Comparison of ENCODE assay signal across 22 cellular contexts in the genomic region with DNA sequence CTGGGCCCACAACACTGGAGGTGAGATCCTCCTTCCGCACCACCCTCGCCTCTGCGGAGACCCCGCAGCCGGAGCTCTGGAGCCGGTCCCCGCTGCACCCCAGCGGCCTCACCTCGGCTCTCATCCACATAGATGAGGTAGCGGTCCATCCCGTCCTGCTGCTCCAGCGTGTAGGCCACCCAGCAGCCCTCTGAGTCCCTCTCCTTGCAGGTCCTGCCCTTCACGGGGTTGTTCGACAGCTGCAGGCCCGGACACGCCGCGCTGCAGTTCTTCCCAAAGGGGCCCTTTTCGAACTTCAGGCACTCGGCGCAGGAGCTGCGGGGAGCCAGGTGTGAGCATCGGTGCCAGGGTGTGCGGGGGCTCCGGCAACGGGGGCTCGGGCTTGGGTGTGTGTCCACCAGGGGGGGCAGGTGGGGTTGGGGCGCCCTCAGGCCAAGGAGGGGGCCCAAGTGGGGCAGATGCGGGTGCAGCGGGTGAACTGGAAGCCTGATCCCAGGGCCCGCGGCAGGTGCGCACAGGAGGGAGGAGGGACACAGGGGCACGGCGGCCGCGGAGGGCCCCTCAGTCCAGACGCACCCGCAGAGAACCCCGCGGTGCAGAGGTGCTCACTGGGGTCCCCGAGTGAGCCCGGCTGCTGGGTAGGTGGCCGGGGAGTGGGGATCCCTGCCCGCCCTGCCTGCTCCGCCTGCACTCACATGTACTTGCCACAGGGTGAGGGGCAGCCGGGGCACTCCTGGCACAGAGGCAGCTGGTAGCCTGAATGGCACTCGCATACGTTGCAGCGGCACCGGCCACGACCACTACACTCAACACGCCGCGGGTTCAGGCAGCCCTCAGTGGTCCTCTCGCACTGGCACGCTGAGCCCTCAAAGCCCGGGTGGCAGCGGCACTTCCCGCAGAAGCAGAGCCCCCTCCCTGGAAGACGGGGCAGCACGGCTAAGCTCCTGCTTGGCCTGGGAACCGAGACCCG. TPM values are rescaled to one million over a fixed set of nuclear protein-coding genes. Genes with fewer than 3 reads are reported as not detected.
DNase-seq lines count a peak whose midpoint lies in the region; TF ChIP-seq lines count a peak whose summit lies in the region.
"Had no signal": no experiment of that assay in that cellular context is flagged by ENCODE, and none has a peak within 500 bp of the region (broad histone marks: within the 10 kb centered on the region; RNA-seq: fewer than 3 reads in every experiment).

No MANE protein-coding gene starts in this region.

- H2AFZ ChIP-seq in osteoblast (ENCODE audit: low read length), result no peak overlapping the region

- no peaks in the 10 kb centered on the region for H4K20me1 ChIP-seq in osteoblast (ENCODE audit: insufficient read depth, low read length)

- H3K36me3 ChIP-seq in left ventricle myocardium inferior (no peaks in the 10 kb centered on the region), osteoblast (ENCODE audit: insufficient read depth, low read length) (no peaks in the 10 kb centered on the region), tibial artery (no peaks in the 10 kb centered on the region)

- TF ChIP-seq CTCF in HFFc6 (IDR thresholded peaks at IDR 0.05), result peak; percentile 24
- no peak for TF ChIP-seq CTCF in left ventricle myocardium inferior (IDR thresholded peaks at IDR 0.05; ENCODE audit: borderline replicate concordance)
- TF ChIP-seq CTCF in osteoblast (IDR thresholded peaks at IDR 0.05; ENCODE audit: extremely low read depth, low read depth, low read length), result no peak
- TF ChIP-seq CTCF in tibial artery (IDR thresholded peaks at IDR 0.05), result no peak

- no peaks in the 10 kb centered on the region for H3K79me2 ChIP-seq in osteoblast (ENCODE audit: insufficient read depth, low read length)

- H3K36me3 Mint-ChIP-seq in activated naive CD4-positive, alpha-beta T cell treated with anti-CD3 and anti-CD28 coated beads, Interleukin-2, amount 10 ng/mL, durations not matched to agents 7 days and 5 days, result peaks cover 37% of the 10 kb centered on the region
- H3K36me3 Mint-ChIP-seq in HFFc6 (ENCODE audit: low read depth), result no peaks in the 10 kb centered on the region

- CTCF ChIA-PET in activated naive CD4-positive, alpha-beta T cell treated with anti-CD3 and anti-CD28 coated beads, Interleukin-2, amount 10 ng/mL, durations not matched to agents 7 days and 5 days (lab: Charles Lee), result no interaction called here

- H3K4me1 ChIP-seq in left ventricle myocardium inferior (no peaks in the 10 kb centered on the region), osteoblast (ENCODE audit: insufficient read depth, low read length) (no peaks in the 10 kb centered on the region), tibial artery (peaks cover 0 to 8% (median 0%) of the 10 kb centered on the region in 4 donors)

- H3K4me3 Mint-ChIP-seq in activated naive CD4-positive, alpha-beta T cell treated with anti-CD3 and anti-CD28 coated beads, Interleukin-2, amount 10 ng/mL, durations not matched to agents 7 days and 5 days, result peak overlapping the region; percentile 5
- no peak overlapping the region for H3K4me3 Mint-ChIP-seq in HFFc6
- H3K4me3 Mint-ChIP-seq: H9 had no signal

- in situ Hi-C loops in ACHN (cut with HindIII; ENCODE audit: low pct_ligation_motif_present, low pct_unique_long_range_greater_than_20kb, low sequenced_read_pairs), result no loop called here

- H3K9me3 ChIP-seq in left ventricle myocardium inferior (replicated peaks) (no peaks in the 10 kb centered on the region), osteoblast (ENCODE audit: low read depth, low read length) (no peaks in the 10 kb centered on the region), tibial artery (no peaks in the 10 kb centered on the region)

- H3K27ac ChIP-seq in left ventricle myocardium inferior (replicated peaks) (no peak overlapping the region), osteoblast (ENCODE audit: low read depth, low read length) (no peak overlapping the region), tibial artery (no peak overlapping the region)

- no peak overlapping the region for H3K4me2 ChIP-seq in osteoblast (ENCODE audit: insufficient read depth, low read length)

- H3K27ac Mint-ChIP-seq in activated naive CD4-positive, alpha-beta T cell treated with anti-CD3 and anti-CD28 coated beads, Interleukin-2, amount 10 ng/mL, durations not matched to agents 7 days and 5 days, result no peak overlapping the region
- no peak overlapping the region for H3K27ac Mint-ChIP-seq in HFFc6
- H3K27ac Mint-ChIP-seq: H9 had no signal

- no peak for DNase-seq in activated naive CD4-positive, alpha-beta T cell treated with anti-CD3 and anti-CD28 coated beads, Interleukin-2, amount 10 ng/mL, durations not matched to agents 7 days and 5 days
- DNase-seq in activated naive CD4-positive, alpha-beta T cell treated with Interleukin-2 at 50 U/mL for 16 hours, result no peak
- DNase-seq in HFFc6 (no peak), left ventricle myocardium inferior (peak; percentile 13), osteoblast (ENCODE audit: insufficient read length, low spot score, missing footprints) (peak; percentile 72), ACHN (no peak), SHP77 treated with DMSO at 0.1 percent for 48 hours (lab: John Stamatoyannopoulos, UW) (no peak), tibial artery (no peak)
- DNase-seq: 8988T; C1 segment of cervical spinal cord; DMS153; EL; H9; IMR-90; Kasumi-1; MM.1S; NCI-H1092 treated with DMSO at 0.1 percent for 48 hours; NCI-H1694; NCI-H69; NK-92 treated with Interleukin-12 subunit alpha and Interleukin-12 subunit beta, amount 100 ng/mL, for 24 hours; RPMI8226 had no signal

- H3K27me3 Mint-ChIP-seq in activated naive CD4-positive, alpha-beta T cell treated with anti-CD3 and anti-CD28 coated beads, Interleukin-2, amount 10 ng/mL, durations not matched to agents 7 days and 5 days, result no peaks in the 10 kb centered on the region
- peaks cover 19% of the 10 kb centered on the region for H3K27me3 Mint-ChIP-seq in HFFc6 (ENCODE audit: insufficient read depth)

- H3K4me3 ChIP-seq in left ventricle myocardium inferior (no peak overlapping the region), osteoblast (ENCODE audit: insufficient read depth, low read length) (no peak overlapping the region), tibial artery (no peak overlapping the region)

- intact Hi-C loops in left ventricle myocardium inferior (cut with micrococcal nuclease) (no loop called here), tibial artery (cut with DNase I; ENCODE audit: low total_unique reads) (no loop called here)

- H3K4me1 Mint-ChIP-seq in activated naive CD4-positive, alpha-beta T cell treated with anti-CD3 and anti-CD28 coated beads, Interleukin-2, amount 10 ng/mL, durations not matched to agents 7 days and 5 days, result peaks cover 12% of the 10 kb centered on the region
- no peaks in the 10 kb centered on the region for H3K4me1 Mint-ChIP-seq in HFFc6 (ENCODE audit: low read depth)

- no peaks in the 10 kb centered on the region for H3K9me3 Mint-ChIP-seq in activated naive CD4-positive, alpha-beta T cell treated with anti-CD3 and anti-CD28 coated beads, Interleukin-2, amount 10 ng/mL, durations not matched to agents 7 days and 5 days
- no peaks in the 10 kb centered on the region for H3K9me3 Mint-ChIP-seq in HFFc6
- H3K9me3 Mint-ChIP-seq: H9 had no signal

- H3K27me3 ChIP-seq in left ventricle myocardium inferior (ENCODE audit: low read depth) (peaks cover 22% of the 10 kb centered on the region), osteoblast (ENCODE audit: insufficient read depth, low read length) (peaks cover 6% of the 10 kb centered on the region), tibial artery (peaks cover 0 to 29% of the 10 kb centered on the region in 2 donors)

RNA-seq across cellular contexts. Expression of gene PTTG1IP, which starts 15.4 kb away (rescaled TPM):
- total RNA-seq in HFFc6 (2021; fragmentation: NEBNext Ultra II Directional; extraction: Animal tissue kit (Norgen Biotek cat#: 25700)), result 100 to 1,000 TPM; 241 to 290 (median 277) TPM
- total RNA-seq in left ventricle myocardium inferior (171 TPM), osteoblast (413 and 480 TPM in 2 replicates)

RNA-seq across cellular contexts. Expression of gene ITGB2, which starts 31.8 kb away (rescaled TPM):
- total RNA-seq in HFFc6 (2021; fragmentation: NEBNext Ultra II Directional; extraction: Animal tissue kit (Norgen Biotek cat#: 25700)), result under 1 TPM in 3 of 6 experiments, not detected in 3; 0.19 to 0.45 (median 0.33) TPM
- 18.6 TPM for total RNA-seq in left ventricle myocardium inferior
- total RNA-seq in osteoblast, result 13.3 and 15.2 TPM in 2 replicates
- total RNA-seq: HT-29, IMR-90 had no signal

RNA-seq across cellular contexts. Expression of gene SLX9, which starts 51.0 kb away (rescaled TPM):
- 10 to 100 TPM; 27.7 to 34.7 (median 31.5) TPM for total RNA-seq in HFFc6 (2021; fragmentation: NEBNext Ultra II Directional; extraction: Animal tissue kit (Norgen Biotek cat#: 25700))
- total RNA-seq in left ventricle myocardium inferior (70.7 TPM), osteoblast (9.4 and 10.9 TPM in 2 replicates)

Comparison
In these comparisons a context has a peak if more than half of its experiments do, and no peak if none do; other contexts are left out.
1. DNase-seq: peak in left ventricle myocardium inferior (single experiment) and osteoblast (single experiment); none in activated naive CD4-positive, alpha-beta T cell treated with anti-CD3 and anti-CD28 coated beads, Interleukin-2, amount 10 ng/mL, durations not matched to agents 7 days and 5 days (single experiment), activated naive CD4-positive, alpha-beta T cell treated with Interleukin-2 at 50 U/mL for 16 hours (single experiment), HFFc6 (single experiment), ACHN (single experiment), SHP77 treated with DMSO at 0.1 percent for 48 hours (single experiment) and tibial artery (0 of 2).